1 cellular context compared by ENCODE assay signal in the genomic region with DNA sequence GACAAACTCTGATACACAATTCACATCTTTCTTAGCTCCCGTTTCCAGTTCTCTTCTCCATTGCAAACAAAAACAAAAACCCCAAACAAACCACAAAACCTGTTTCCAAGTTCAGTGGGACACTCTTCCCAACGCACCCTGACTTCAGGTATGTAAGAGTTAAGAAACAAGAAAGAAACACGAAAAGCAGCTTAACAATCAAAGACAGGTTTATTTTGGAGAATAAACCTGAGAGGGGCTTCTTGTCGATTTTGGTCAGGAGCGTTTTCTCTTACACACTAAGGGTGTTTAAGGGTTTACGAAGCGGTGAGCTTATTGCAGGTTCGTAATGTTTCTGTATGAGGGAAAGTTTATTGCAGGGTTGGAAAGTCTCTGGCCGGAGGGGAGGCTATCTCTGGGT.
TF ChIP-seq lines count a peak whose summit lies in the region.

No MANE protein-coding gene starts in this region.

TF ChIP-seq in A549, 52 proteins besides CTCF, POLR2A, EP300 and RAD21 (continued from another document):
- TF ChIP-seq, protein P1, sequence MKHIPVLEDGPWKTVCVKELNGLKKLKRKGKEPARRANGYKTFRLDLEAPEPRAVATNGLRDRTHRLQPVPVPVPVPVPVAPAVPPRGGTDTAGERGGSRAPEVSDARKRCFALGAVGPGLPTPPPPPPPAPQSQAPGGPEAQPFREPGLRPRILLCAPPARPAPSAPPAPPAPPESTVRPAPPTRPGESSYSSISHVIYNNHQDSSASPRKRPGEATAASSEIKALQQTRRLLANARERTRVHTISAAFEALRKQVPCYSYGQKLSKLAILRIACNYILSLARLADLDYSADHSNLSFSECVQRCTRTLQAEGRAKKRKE (CRISPR knock-in tag; IDR thresholded peaks at IDR 0.05; ENCODE audit: low read depth), result no peak
- TF ChIP-seq JUN (IDR thresholded peaks at IDR 0.05), result no peak
- TF ChIP-seq KDM1A (IDR thresholded peaks at IDR 0.05; ENCODE audit: low read depth), result no peak
- TF ChIP-seq POLR2AphosphoS2 (conservative IDR thresholded peaks at IDR 0.05; ENCODE audit: low read length), result no peak
- TF ChIP-seq JUNB (IDR thresholded peaks at IDR 0.05), result no peak
- TF ChIP-seq CEBPB (IDR thresholded peaks at IDR 0.05), result no peak
- TF ChIP-seq CHD4 (IDR thresholded peaks at IDR 0.05; ENCODE audit: borderline replicate concordance), result no peak
- TF ChIP-seq NFE2L2 (conservative IDR thresholded peaks at IDR 0.05; ENCODE audit: low read length), result no peak
